Comparison of ENCODE assay signal across 1 cellular context in the genomic region with DNA sequence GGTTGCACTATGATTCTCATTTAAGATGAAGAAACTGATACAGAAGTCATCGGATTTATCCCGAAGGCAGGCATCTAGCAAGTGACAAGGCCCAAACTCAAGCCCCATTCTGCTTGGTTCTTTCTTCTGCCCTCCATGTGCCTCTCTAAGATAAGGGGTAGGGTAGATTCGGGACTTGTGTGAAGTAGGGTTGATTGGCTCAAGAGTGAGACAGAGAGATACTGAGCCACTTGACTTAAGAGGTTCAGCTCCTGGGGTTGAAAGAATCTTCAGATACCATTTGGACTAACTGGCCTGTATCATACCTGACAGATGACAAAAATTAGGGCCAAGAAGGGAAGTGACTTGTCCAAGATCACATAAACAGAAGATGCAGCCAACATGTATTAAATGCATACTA.
TF ChIP-seq lines count a peak whose summit lies in the region.

No MANE protein-coding gene starts in this region.

TF ChIP-seq in GM12878, 131 proteins besides CTCF, POLR2A, EP300 and RAD21 (continued from another document):
- no peak for TF ChIP-seq MTA3 (IDR thresholded peaks at IDR 0.05; ENCODE audit: borderline replicate concordance, low read length)
- no peak for TF ChIP-seq TCF12 (IDR thresholded peaks at IDR 0.05; ENCODE audit: low read depth, low read length)
- no peak for TF ChIP-seq PAX8 (IDR thresholded peaks at IDR 0.05)
- no peak for TF ChIP-seq NR2F1 (conservative IDR thresholded peaks at IDR 0.05)
- TF ChIP-seq, protein P1, sequence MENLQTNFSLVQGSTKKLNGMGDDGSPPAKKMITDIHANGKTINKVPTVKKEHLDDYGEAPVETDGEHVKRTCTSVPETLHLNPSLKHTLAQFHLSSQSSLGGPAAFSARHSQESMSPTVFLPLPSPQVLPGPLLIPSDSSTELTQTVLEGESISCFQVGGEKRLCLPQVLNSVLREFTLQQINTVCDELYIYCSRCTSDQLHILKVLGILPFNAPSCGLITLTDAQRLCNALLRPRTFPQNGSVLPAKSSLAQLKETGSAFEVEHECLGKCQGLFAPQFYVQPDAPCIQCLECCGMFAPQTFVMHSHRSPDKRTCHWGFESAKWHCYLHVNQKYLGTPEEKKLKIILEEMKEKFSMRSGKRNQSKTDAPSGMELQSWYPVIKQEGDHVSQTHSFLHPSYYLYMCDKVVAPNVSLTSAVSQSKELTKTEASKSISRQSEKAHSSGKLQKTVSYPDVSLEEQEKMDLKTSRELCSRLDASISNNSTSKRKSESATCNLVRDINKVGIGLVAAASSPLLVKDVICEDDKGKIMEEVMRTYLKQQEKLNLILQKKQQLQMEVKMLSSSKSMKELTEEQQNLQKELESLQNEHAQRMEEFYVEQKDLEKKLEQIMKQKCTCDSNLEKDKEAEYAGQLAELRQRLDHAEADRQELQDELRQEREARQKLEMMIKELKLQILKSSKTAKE (IDR thresholded peaks at IDR 0.05; ENCODE audit: low read depth, poor library complexity, severe bottlenecking), result no peak
- TF ChIP-seq TCF7 (IDR thresholded peaks at IDR 0.05; ENCODE audit: borderline replicate concordance), result no peak
- no peak for TF ChIP-seq ETV6 (conservative IDR thresholded peaks at IDR 0.05 in 1 of 2, IDR thresholded peaks at IDR 0.05 in 1 of 2; ENCODE audit: borderline replicate concordance in 1 of 2, low read depth in 1 of 2)
- TF ChIP-seq SP1 (IDR thresholded peaks at IDR 0.05; ENCODE audit: low read depth, low read length), result no peak
- TF ChIP-seq BHLHE40 (IDR thresholded peaks at IDR 0.05; ENCODE audit: borderline replicate concordance in 1 of 2, low read depth in 2 of 2, low read length in 1 of 2), result no peak
- no peak for TF ChIP-seq MEF2B (IDR thresholded peaks at IDR 0.05; ENCODE audit: partially characterized antibody, poor library complexity, severe bottlenecking)
- no peak for TF ChIP-seq YBX1 (IDR thresholded peaks at IDR 0.05)
- TF ChIP-seq KDM1A (IDR thresholded peaks at IDR 0.05; ENCODE audit: borderline replicate concordance), result no peak
- TF ChIP-seq, protein P2, sequence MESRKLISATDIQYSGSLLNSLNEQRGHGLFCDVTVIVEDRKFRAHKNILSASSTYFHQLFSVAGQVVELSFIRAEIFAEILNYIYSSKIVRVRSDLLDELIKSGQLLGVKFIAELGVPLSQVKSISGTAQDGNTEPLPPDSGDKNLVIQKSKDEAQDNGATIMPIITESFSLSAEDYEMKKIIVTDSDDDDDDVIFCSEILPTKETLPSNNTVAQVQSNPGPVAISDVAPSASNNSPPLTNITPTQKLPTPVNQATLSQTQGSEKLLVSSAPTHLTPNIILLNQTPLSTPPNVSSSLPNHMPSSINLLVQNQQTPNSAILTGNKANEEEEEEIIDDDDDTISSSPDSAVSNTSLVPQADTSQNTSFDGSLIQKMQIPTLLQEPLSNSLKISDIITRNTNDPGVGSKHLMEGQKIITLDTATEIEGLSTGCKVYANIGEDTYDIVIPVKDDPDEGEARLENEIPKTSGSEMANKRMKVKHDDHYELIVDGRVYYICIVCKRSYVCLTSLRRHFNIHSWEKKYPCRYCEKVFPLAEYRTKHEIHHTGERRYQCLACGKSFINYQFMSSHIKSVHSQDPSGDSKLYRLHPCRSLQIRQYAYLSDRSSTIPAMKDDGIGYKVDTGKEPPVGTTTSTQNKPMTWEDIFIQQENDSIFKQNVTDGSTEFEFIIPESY (IDR thresholded peaks at IDR 0.05), result no peak
- no peak for TF ChIP-seq NFIC (IDR thresholded peaks at IDR 0.05; ENCODE audit: low read depth, low read length)
- TF ChIP-seq HDAC2 (IDR thresholded peaks at IDR 0.05), result no peak
- TF ChIP-seq NRF1 (conservative IDR thresholded peaks at IDR 0.05; ENCODE audit: low read depth, low read length), result no peak
- TF ChIP-seq DPF2 (IDR thresholded peaks at IDR 0.05), result no peak
- no peak for TF ChIP-seq ZNF207 (IDR thresholded peaks at IDR 0.05; ENCODE audit: borderline replicate concordance)
